8 cellular contexts compared by ENCODE assay signal in the genomic region with DNA sequence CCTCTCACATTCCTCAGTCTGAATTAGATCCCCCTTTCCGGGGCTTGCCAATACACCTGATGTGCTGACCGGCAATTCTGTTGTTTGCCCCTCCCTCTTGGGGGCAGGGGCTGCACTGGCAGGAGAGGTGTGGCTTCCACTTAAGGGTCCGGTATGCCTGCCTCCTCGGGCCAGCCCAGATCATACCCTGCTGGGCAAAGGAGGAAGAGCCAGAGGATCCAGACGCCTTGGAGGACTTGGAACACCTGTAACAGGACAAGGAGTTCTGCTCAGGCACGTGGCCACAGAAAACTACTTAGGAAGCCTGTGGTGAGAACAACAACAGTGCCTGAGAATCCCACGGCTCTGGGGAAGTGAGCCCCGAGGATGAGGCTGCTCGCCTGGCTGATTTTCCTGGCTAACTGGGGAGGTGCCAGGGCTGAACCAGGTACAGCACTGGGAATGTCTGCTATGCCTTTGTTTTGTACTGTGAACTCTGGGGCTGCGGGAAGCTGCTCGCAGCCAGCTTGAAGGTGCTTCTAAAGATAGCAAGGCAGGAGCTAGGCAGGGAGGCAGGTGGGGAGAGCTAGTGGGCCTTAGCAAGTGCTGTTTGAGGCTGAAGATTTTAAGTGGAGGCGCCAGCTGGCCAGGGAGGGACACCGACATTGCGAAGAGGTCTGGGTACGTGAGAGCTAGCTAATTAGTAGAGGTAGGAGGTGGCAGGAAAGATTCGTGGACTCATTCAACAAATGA. TPM values are rescaled to one million over a fixed set of nuclear protein-coding genes. Genes with fewer than 3 reads are reported as not detected.
DNase-seq lines count a peak whose midpoint lies in the region; ATAC-seq, FAIRE-seq and TF ChIP-seq lines count a peak whose summit lies in the region.

SMPDL3B (plus strand) TSS at position 183 of the 732 bp plus-strand sequence; CDS start at position 367, 184 bp downstream.

- H3K36me3 Mint-ChIP-seq in CD4-positive, CD25-positive, alpha-beta regulatory T cell, result no peaks in the 10 kb centered on the region
- H3K36me3 Mint-ChIP-seq in HFFc6 (ENCODE audit: low read depth), result no peaks in the 10 kb centered on the region

- peaks cover 0 to 19% (median 9%) of the 10 kb centered on the region in 4 donors for H3K4me1 Mint-ChIP-seq in CD4-positive, CD25-positive, alpha-beta regulatory T cell
- H3K4me1 Mint-ChIP-seq in HFFc6 (ENCODE audit: low read depth), result peaks cover 22% of the 10 kb centered on the region

- peaks cover 37% of the 10 kb centered on the region for H3K27me3 Mint-ChIP-seq in CD4-positive, CD25-positive, alpha-beta regulatory T cell
- peaks cover 9% of the 10 kb centered on the region for H3K27me3 Mint-ChIP-seq in HFFc6 (ENCODE audit: insufficient read depth)

- no peak for FAIRE-seq in small intestine (lab: Jason Lieb, UNC)

- H4K20me1 ChIP-seq in fibroblast of lung (ENCODE audit: control insufficient read depth, extremely low read depth, insufficient read depth, low read length), result no peaks in the 10 kb centered on the region

- TF ChIP-seq CTCF in HFFc6 (IDR thresholded peaks at IDR 0.05) (peak; percentile 12; the same call in 1 of the 2 replicates), fibroblast of lung (conservative IDR thresholded peaks at IDR 0.05 in 1 of 2, IDR thresholded peaks at IDR 0.05 in 1 of 2; ENCODE audit: low read depth in 1 of 2, low read length in 2 of 2) (no peak)

- H3K9ac ChIP-seq in SK-N-MC (ENCODE audit: insufficient read length) (peak within 1 kb of the TSS; percentile 5), fibroblast of lung (ENCODE audit: insufficient read depth, low read length) (no peak within 1 kb of the TSS)

- peaks cover 5% of the 10 kb centered on the region for H3K27me3 ChIP-seq in CD4-positive, CD25-positive, alpha-beta regulatory T cell (ENCODE audit: control insufficient read depth, insufficient read depth, low read length)
- peaks cover 13% of the 10 kb centered on the region for H3K27me3 ChIP-seq in fibroblast of lung (ENCODE audit: control insufficient read depth, insufficient read depth, low read length)
- H3K27me3 ChIP-seq in small intestine (ENCODE audit: control insufficient read depth in 2 of 2, insufficient read depth in 2 of 2, low read length in 2 of 2), result no peaks in the 10 kb centered on the region

- no peaks in the 10 kb centered on the region for H3K79me2 ChIP-seq in fibroblast of lung (ENCODE audit: control insufficient read depth, insufficient read depth, low read length)

- H3K36me3 ChIP-seq in CD4-positive, CD25-positive, alpha-beta regulatory T cell (ENCODE audit: control insufficient read depth, insufficient read depth, low read length), result no peaks in the 10 kb centered on the region
- H3K36me3 ChIP-seq in SK-N-MC (ENCODE audit: insufficient read depth, low read length), result no peaks in the 10 kb centered on the region
- H3K36me3 ChIP-seq in fibroblast of lung (ENCODE audit: control insufficient read depth, insufficient read depth, low read length), result no peaks in the 10 kb centered on the region
- H3K36me3 ChIP-seq in small intestine (ENCODE audit: control insufficient read depth in 2 of 2, insufficient read depth in 2 of 2, low read length in 2 of 2), result no peaks in the 10 kb centered on the region

- H3K4me3 Mint-ChIP-seq in CD4-positive, CD25-positive, alpha-beta regulatory T cell, result peak within 1 kb of the TSS in 3 of 4 donors; percentile 16 to 49 (median 43)
- H3K4me3 Mint-ChIP-seq in HFFc6, result peak within 1 kb of the TSS; percentile 7; the same call in 1 of the 2 replicates

- WGBS in small intestine, 3 donors, result 3 to 5% (median 5%) methylated on average over 16 of the region's 16 CpGs

- no peak for DNase-seq in CD4-positive, CD25-positive, alpha-beta regulatory T cell
- DNase-seq in HFFc6, result no peak
- no peak for DNase-seq in SK-N-MC (ENCODE audit: low read depth, low spot score)
- DNase-seq in fibroblast of lung (ENCODE audit: low read depth in 2 of 2), result peak in 1 of 2 donors; percentile 19
- DNase-seq in small intestine, result peak; percentile 91
- no peak for DNase-seq in middle frontal gyrus (ENCODE audit: extremely low spot score, low spot score)
- DNase-seq in GM19240 (ENCODE audit: insufficient read length, low spot score), result no peak

- peak within 1 kb of the TSS in 2 of 3 donors; percentile 2 to 70 for H3K27ac Mint-ChIP-seq in CD4-positive, CD25-positive, alpha-beta regulatory T cell
- H3K27ac Mint-ChIP-seq in HFFc6, result no peak within 1 kb of the TSS

- H3K4me1 ChIP-seq in CD4-positive, CD25-positive, alpha-beta regulatory T cell (ENCODE audit: control insufficient read depth, insufficient read depth, low read length, poor library complexity, severe bottlenecking), result peaks cover 11% of the 10 kb centered on the region
- H3K4me1 ChIP-seq in fibroblast of lung (ENCODE audit: control insufficient read depth, extremely low read depth, insufficient read depth, low read length) (no peaks in the 10 kb centered on the region), small intestine (ENCODE audit: control insufficient read depth in 2 of 2, insufficient read depth in 1 of 2, low read depth in 1 of 2, low read length in 1 of 2) (no peaks in the 10 kb centered on the region)

- no peak for ATAC-seq in CD4-positive, CD25-positive, alpha-beta regulatory T cell (ENCODE audit: low read depth in 2 of 2)
- ATAC-seq in GM21786 (IDR thresholded peaks at IDR 0.05; ENCODE audit: unreplicated experiment), result no peak

- no peaks in the 10 kb centered on the region for H3K9me3 ChIP-seq in CD4-positive, CD25-positive, alpha-beta regulatory T cell (ENCODE audit: control insufficient read depth in 2 of 2, low read length in 2 of 2)
- H3K9me3 ChIP-seq in SK-N-MC (ENCODE audit: low read depth, low read length) (no peaks in the 10 kb centered on the region), fibroblast of lung (ENCODE audit: control insufficient read depth, insufficient read depth, low read depth, low read length) (no peaks in the 10 kb centered on the region), small intestine (ENCODE audit: control insufficient read depth, low read depth) (no peaks in the 10 kb centered on the region)

- no peak within 1 kb of the TSS for H3K27ac ChIP-seq in CD4-positive, CD25-positive, alpha-beta regulatory T cell (ENCODE audit: insufficient read depth, low read length, poor library complexity, severe bottlenecking)
- no peak within 1 kb of the TSS for H3K27ac ChIP-seq in SK-N-MC
- H3K27ac ChIP-seq in fibroblast of lung (ENCODE audit: insufficient read depth, low read length), result no peak within 1 kb of the TSS
- peak within 1 kb of the TSS; percentile 59 to 69 for H3K27ac ChIP-seq in small intestine (ENCODE audit: low read depth in 1 of 2, low read length in 1 of 2)

- no peak within 1 kb of the TSS for H3K4me3 ChIP-seq in CD4-positive, CD25-positive, alpha-beta regulatory T cell (ENCODE audit: low read depth, low read length)
- no peak within 1 kb of the TSS for H3K4me3 ChIP-seq in SK-N-MC
- no peak within 1 kb of the TSS for H3K4me3 ChIP-seq in fibroblast of lung (replicated peaks in 1 of 4; ENCODE audit: control extremely low read depth in 1 of 4, insufficient read depth in 1 of 4, low read depth in 3 of 4, low read length in 4 of 4)
- peak within 1 kb of the TSS in 1 of 2 donors; percentile 62 for H3K4me3 ChIP-seq in small intestine (ENCODE audit: low read depth in 1 of 2, low read length in 2 of 2)

- H2AFZ ChIP-seq in fibroblast of lung (ENCODE audit: low read length), result peak within 1 kb of the TSS; percentile 16

- peaks cover 0 to 2% (median 0%) of the 10 kb centered on the region in 7 donors for H3K9me3 Mint-ChIP-seq in CD4-positive, CD25-positive, alpha-beta regulatory T cell
- no peaks in the 10 kb centered on the region for H3K9me3 Mint-ChIP-seq in HFFc6

- peak within 1 kb of the TSS; percentile 23 for H3K4me2 ChIP-seq in fibroblast of lung (ENCODE audit: extremely low read depth, insufficient read depth, low read length)

RNA-seq across cellular contexts. Expression of gene SMPDL3B, which starts in this region (rescaled TPM):
- 0.32 TPM for total RNA-seq in CD4-positive, CD25-positive, alpha-beta regulatory T cell
- polyA plus RNA-seq in CD4-positive, CD25-positive, alpha-beta regulatory T cell, result under 1 TPM in 2 of 4 donors, not detected in 2; 0.24 to 0.50 TPM
- not detected for total RNA-seq in HFFc6 (2021; fragmentation: NEBNext Ultra II Directional; extraction: Animal tissue kit (Norgen Biotek cat#: 25700))
- 0.17 and 0.26 TPM in 2 replicates for total RNA-seq in fibroblast of lung
- polyA plus RNA-seq in fibroblast of lung (not detected in 2 replicates), small intestine (10 to 100 TPM; 17.3 to 22.6 (median 19.2) TPM)
- not detected in 2 replicates for polyA plus RNA-seq in fibroblast of lung (2012)
- not detected in 2 replicates for polyA minus RNA-seq in fibroblast of lung (ENCODE audit: low replicate concordance)

Comparison
In these comparisons a context has a peak if more than half of its experiments do, and no peak if none do; other contexts are left out.
1. RNA of gene SMPDL3B (polyA plus RNA-seq): 17.3 to 22.6 TPM in small intestine; 0.24 to 0.50 TPM in CD4-positive, CD25-positive, alpha-beta regulatory T cell and not detected in fibroblast of lung; every median in the first group is over 10 times any median in the second.
2. H3K27ac ChIP-seq: peak in small intestine (2 of 2); none in CD4-positive, CD25-positive, alpha-beta regulatory T cell (single experiment), SK-N-MC (single experiment) and fibroblast of lung (single experiment).